Comparison of ENCODE assay signal across 25 cellular contexts in the genomic region with DNA sequence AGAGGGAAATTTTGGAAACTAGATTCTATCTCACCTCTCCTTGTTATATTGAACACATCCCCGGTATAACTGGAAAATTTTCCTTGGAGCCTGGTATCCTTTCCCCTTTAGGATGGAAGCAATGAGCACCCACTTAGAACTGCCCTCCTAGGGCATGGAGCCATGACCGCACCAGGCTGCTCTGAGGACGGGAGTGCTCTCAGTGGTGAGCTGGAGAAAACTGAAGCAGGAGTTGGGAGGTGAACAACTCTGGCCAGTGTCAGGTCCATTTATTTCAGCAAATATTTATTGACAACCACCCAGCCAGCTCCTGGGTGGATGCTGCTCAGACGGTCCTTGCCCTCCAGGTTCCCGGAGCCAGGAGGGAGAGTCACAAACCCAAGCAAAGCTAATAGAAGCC.
"Had no signal": no experiment of that assay in that cellular context is flagged by ENCODE, and none has a peak within 500 bp of the region (broad histone marks: within the 10 kb centered on the region; RNA-seq: fewer than 3 reads in every experiment).

No MANE protein-coding gene starts in this region.

- H3K27ac ChIP-seq: brain microvascular endothelial cell, colonic mucosa, esophagus muscularis mucosa, foreskin keratinocyte, gastroesophageal sphincter had no signal

- ATAC-seq: activated CD4-positive, alpha-beta T cell treated with anti-CD3 and anti-CD28 coated beads for 36 hours; activated CD8-positive, alpha-beta T cell treated with anti-CD3 and anti-CD28 coated beads for 36 hours; activated T-cell treated with anti-CD3 and anti-CD28 coated beads, Interleukin-2, amount 50 U/mL, for 4 hours; activated T-helper 17 cell treated with anti-CD3 and anti-CD28 coated beads, Interleukin-2, amount 50 U/mL, for 72 hours; effector memory CD8-positive, alpha-beta T cell; foreskin keratinocyte; gastroesophageal sphincter had no signal

- H3K27me3 ChIP-seq: brain microvascular endothelial cell, colonic mucosa, esophagus muscularis mucosa, gastroesophageal sphincter had no signal

- H3K9me3 ChIP-seq: colonic mucosa, esophagus muscularis mucosa, gastroesophageal sphincter had no signal

- H3K36me3 ChIP-seq: brain microvascular endothelial cell, colonic mucosa, esophagus muscularis mucosa, gastroesophageal sphincter had no signal

- H3K4me1 ChIP-seq: colonic mucosa, foreskin keratinocyte, gastroesophageal sphincter had no signal

- H3K4me3 ChIP-seq: colonic mucosa, esophagus muscularis mucosa, gastroesophageal sphincter had no signal

- DNase-seq: activated CD4-positive, alpha-beta T cell treated with anti-CD3 and anti-CD28 coated beads for 36 hours; activated CD4-positive, alpha-beta T cell treated with anti-CD3 and anti-CD28 coated beads, Interleukin-2, amount 10 ng/mL, durations not matched to agents 7 days and 5 days; activated CD4-positive, alpha-beta T cell treated with anti-CD3 and anti-CD28 coated beads, Interleukin-2, amount 50 U/mL, for 4 hours; activated CD4-positive, CD25-positive, alpha-beta regulatory T cell; activated CD4-positive, CD25-positive, alpha-beta regulatory T cell treated with anti-CD3 and anti-CD28 coated beads, Interleukin-2, amount 50 U/mL, for 72 hours; activated CD8-positive, alpha-beta memory T cell treated with anti-CD3 and anti-CD28 coated beads for 24 hours; activated CD8-positive, alpha-beta T cell treated with anti-CD3 and anti-CD28 coated beads for 36 hours; activated effector memory CD4-positive, alpha-beta T cell treated with Interleukin-2 at 50 U/mL for 16 hours; activated gamma-delta T cell treated with Interleukin-2 at 50 U/mL for 16 hours; activated naive CD4-positive, alpha-beta T cell treated with anti-CD3 and anti-CD28 coated beads, Interleukin-2, amount 50 U/mL, for 16 hours; activated naive CD4-positive, alpha-beta T cell treated with Interleukin-2 at 50 U/mL for 16 hours; activated T-cell treated with anti-CD3 and anti-CD28 coated beads, Interleukin-2, amount 50 U/mL, for 4 hours; amniotic stem cell; anterior cingulate cortex; brain microvascular endothelial cell; colonic mucosa; effector CD4-positive, alpha-beta T cell; effector memory CD8-positive, alpha-beta T cell; erythroblast; foreskin keratinocyte; head of caudate nucleus; T-helper 2 cell had no signal
